27 cellular contexts compared by ENCODE assay signal in the genomic region with DNA sequence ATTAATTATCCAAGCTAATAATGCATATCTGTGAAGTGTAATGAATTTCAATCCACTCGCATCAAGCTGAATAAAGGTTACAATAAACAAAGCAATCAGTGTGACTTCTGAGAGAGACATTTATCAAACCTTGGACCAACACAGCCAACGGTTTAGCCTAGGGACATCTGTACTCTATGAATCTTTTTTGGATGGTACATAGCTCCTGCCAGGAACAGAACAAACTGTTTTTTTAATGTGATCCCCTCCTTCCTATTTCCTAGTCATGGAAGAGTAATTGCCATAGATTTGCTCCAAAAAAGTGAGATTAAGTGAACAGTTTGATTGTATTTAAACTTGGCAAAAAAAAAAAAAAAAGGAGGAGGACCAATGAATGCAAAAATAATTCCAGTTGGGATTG. TPM values are rescaled to one million over a fixed set of nuclear protein-coding genes. Genes with fewer than 3 reads are reported as not detected.
"Had no signal": no experiment of that assay in that cellular context is flagged by ENCODE, and none has a peak within 500 bp of the region (broad histone marks: within the 10 kb centered on the region; RNA-seq: fewer than 3 reads in every experiment).

No MANE protein-coding gene starts in this region.

- DNase-seq: activated CD4-positive, alpha-beta memory T cell treated with anti-CD3 and anti-CD28 coated beads, Interleukin-2, amount 10 ng/mL, durations not matched to agents 7 days and 5 days; activated CD4-positive, alpha-beta T cell treated with anti-CD3 and anti-CD28 coated beads for 1 hour; activated CD4-positive, alpha-beta T cell treated with anti-CD3 and anti-CD28 coated beads for 36 hours; activated CD4-positive, alpha-beta T cell treated with anti-CD3 and anti-CD28 coated beads for 48 hours; activated CD4-positive, alpha-beta T cell treated with anti-CD3 and anti-CD28 coated beads, Interleukin-2, amount 10 ng/mL, durations not matched to agents 7 days and 5 days; activated CD4-positive, alpha-beta T cell treated with anti-CD3 and anti-CD28 coated beads, Interleukin-2, amount 50 U/mL, for 48 hours; activated CD4-positive, CD25-positive, alpha-beta regulatory T cell; activated CD8-positive, alpha-beta memory T cell treated with anti-CD3 and anti-CD28 coated beads for 24 hours; activated CD8-positive, alpha-beta memory T cell treated with anti-CD3 and anti-CD28 coated beads, Interleukin-2, amount 10 ng/mL, durations not matched to agents 7 days and 5 days; activated CD8-positive, alpha-beta memory T cell treated with anti-CD3 and anti-CD28 coated beads, Interleukin-2, amount 50 U/mL, for 48 hours; activated CD8-positive, alpha-beta T cell treated with anti-CD3 and anti-CD28 coated beads, Interleukin-2, amount 10 ng/mL, durations not matched to agents 7 days and 5 days; activated effector memory CD4-positive, alpha-beta T cell treated with Interleukin-2 at 50 U/mL for 16 hours; activated gamma-delta T cell; activated naive CD4-positive, alpha-beta T cell treated with anti-CD3 and anti-CD28 coated beads, Interleukin-2, amount 10 ng/mL, durations not matched to agents 7 days and 5 days; activated naive CD4-positive, alpha-beta T cell treated with Interleukin-2 at 50 U/mL for 16 hours; activated naive CD8-positive, alpha-beta T cell treated with anti-CD3 and anti-CD28 coated beads, Interleukin-2, amount 10 ng/mL, durations not matched to agents 7 days and 5 days; activated naive CD8-positive, alpha-beta T cell treated with anti-CD3 and anti-CD28 coated beads, Interleukin-2, amount 50 U/mL, for 24 hours; activated T-cell treated with anti-CD3 and anti-CD28 coated beads, Interleukin-2, amount 50 U/mL, for 24 hours; activated T-cell treated with anti-CD3 and anti-CD28 coated beads, Interleukin-2, amount 50 U/mL, for 48 hours; aorta; body of pancreas; brain microvascular endothelial cell; central memory CD4-positive, alpha-beta T cell; T-helper 1 cell; T-helper 2 cell; T-helper 9 cell had no signal

- ATAC-seq: activated CD4-positive, alpha-beta T cell treated with anti-CD3 and anti-CD28 coated beads for 36 hours; activated CD4-positive, CD25-positive, alpha-beta regulatory T cell treated with anti-CD3 and anti-CD28 coated beads, Interleukin-2, amount 50 U/mL, for 24 hours; activated CD8-positive, alpha-beta memory T cell treated with anti-CD3 and anti-CD28 coated beads, Interleukin-2, amount 10 ng/mL, durations not matched to agents 7 days and 5 days; activated CD8-positive, alpha-beta T cell treated with anti-CD3 and anti-CD28 coated beads, Interleukin-2, amount 10 ng/mL, durations not matched to agents 7 days and 5 days; activated naive CD8-positive, alpha-beta T cell treated with anti-CD3 and anti-CD28 coated beads, Interleukin-2, amount 50 U/mL, for 24 hours; body of pancreas had no signal

RNA-seq across cellular contexts. Expression of a gene that starts 11.2 kb away (rescaled TPM):
- total RNA-seq: activated CD4-positive, alpha-beta memory T cell treated with anti-CD3 and anti-CD28 coated beads, Interleukin-2, amount 10 ng/mL, durations not matched to agents 7 days and 5 days had no signal
